ENCODE assay signal across 1 cellular context in genomic region chr20:22575087-22575721, GRCh38.
A peak's percentile ranks its signal among the peaks of the same experiment; 100 is the strongest.
TF ChIP-seq lines count a peak whose summit lies in the region.

No MANE protein-coding gene starts in this region.

TF ChIP-seq in HEK293, 187 proteins besides CTCF, POLR2A, EP300 and RAD21 (continued from another document):
- TF ChIP-seq ZNF629 (tag by site-specific recombination; IDR thresholded peaks at IDR 0.05) (0 out of 2 replicates have a peak, but pooled peaks have one; percentile 48), KLF1 (tag by site-specific recombination; IDR thresholded peaks at IDR 0.05) (peak; percentile 63), BCL11A (tag by site-specific recombination; IDR thresholded peaks at IDR 0.05; ENCODE audit: low read depth) (no peak), ZNF433 (tag by site-specific recombination; IDR thresholded peaks at IDR 0.05; ENCODE audit: low read depth) (no peak), WT1 (tag by site-specific recombination; IDR thresholded peaks at IDR 0.05) (peak; percentile 86), OSR2 (tag by site-specific recombination; IDR thresholded peaks at IDR 0.05) (peak; percentile 15; the same call in 1 of the 2 replicates), ZBTB44 (tag by site-specific recombination; IDR thresholded peaks at IDR 0.05) (no peak), ZBTB8A (tag by site-specific recombination; IDR thresholded peaks at IDR 0.05) (no peak), PRDM10 (tag by site-specific recombination; IDR thresholded peaks at IDR 0.05) (peak; percentile 38; the same call in 1 of the 2 replicates), ZNF239 (tag by site-specific recombination; IDR thresholded peaks at IDR 0.05) (no peak), ZFHX2 (tag by site-specific recombination; conservative IDR thresholded peaks at IDR 0.05) (peak; percentile 77), SP7 (tag by site-specific recombination; IDR thresholded peaks at IDR 0.05) (peak; percentile 69), KLF7 (tag by site-specific recombination; IDR thresholded peaks at IDR 0.05; ENCODE audit: borderline replicate concordance) (no peak), ZNF664 (tag by site-specific recombination; IDR thresholded peaks at IDR 0.05) (no peak), RBAK (tag by site-specific recombination; IDR thresholded peaks at IDR 0.05) (no peak), KLF9 (tag by site-specific recombination; IDR thresholded peaks at IDR 0.05; ENCODE audit: low read depth) (no peak), ZNF510 (tag by site-specific recombination; IDR thresholded peaks at IDR 0.05; ENCODE audit: insufficient replicate concordance) (no peak), ZNF837 (tag by site-specific recombination; IDR thresholded peaks at IDR 0.05) (no peak)
- TF ChIP-seq, protein P1, sequence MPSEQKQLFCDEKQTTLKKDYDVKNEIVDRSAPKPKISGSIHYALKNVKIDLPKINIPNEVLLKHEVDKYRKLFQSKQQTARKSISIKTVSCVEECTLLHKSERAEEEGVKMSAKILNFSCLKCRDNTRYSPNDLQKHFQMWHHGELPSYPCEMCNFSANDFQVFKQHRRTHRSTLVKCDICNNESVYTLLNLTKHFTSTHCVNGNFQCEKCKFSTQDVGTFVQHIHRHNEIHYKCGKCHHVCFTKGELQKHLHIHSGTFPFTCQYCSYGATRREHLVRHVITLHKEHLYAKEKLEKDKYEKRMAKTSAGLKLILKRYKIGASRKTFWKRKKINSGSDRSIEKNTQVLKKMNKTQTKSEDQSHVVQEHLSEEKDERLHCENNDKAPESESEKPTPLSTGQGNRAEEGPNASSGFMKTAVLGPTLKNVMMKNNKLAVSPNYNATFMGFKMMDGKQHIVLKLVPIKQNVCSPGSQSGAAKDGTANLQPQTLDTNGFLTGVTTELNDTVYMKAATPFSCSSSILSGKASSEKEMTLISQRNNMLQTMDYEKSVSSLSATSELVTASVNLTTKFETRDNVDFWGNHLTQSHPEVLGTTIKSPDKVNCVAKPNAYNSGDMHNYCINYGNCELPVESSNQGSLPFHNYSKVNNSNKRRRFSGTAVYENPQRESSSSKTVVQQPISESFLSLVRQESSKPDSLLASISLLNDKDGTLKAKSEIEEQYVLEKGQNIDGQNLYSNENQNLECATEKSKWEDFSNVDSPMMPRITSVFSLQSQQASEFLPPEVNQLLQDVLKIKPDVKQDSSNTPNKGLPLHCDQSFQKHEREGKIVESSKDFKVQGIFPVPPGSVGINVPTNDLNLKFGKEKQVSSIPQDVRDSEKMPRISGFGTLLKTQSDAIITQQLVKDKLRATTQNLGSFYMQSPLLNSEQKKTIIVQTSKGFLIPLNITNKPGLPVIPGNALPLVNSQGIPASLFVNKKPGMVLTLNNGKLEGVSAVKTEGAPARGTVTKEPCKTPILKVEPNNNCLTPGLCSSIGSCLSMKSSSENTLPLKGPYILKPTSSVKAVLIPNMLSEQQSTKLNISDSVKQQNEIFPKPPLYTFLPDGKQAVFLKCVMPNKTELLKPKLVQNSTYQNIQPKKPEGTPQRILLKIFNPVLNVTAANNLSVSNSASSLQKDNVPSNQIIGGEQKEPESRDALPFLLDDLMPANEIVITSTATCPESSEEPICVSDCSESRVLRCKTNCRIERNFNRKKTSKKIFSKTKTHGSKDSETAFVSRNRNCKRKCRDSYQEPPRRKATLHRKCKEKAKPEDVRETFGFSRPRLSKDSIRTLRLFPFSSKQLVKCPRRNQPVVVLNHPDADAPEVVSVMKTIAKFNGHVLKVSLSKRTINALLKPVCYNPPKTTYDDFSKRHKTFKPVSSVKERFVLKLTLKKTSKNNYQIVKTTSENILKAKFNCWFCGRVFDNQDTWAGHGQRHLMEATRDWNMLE (tag by site-specific recombination; conservative IDR thresholded peaks at IDR 0.05; ENCODE audit: low read depth), result no peak
- TF ChIP-seq, protein P2, sequence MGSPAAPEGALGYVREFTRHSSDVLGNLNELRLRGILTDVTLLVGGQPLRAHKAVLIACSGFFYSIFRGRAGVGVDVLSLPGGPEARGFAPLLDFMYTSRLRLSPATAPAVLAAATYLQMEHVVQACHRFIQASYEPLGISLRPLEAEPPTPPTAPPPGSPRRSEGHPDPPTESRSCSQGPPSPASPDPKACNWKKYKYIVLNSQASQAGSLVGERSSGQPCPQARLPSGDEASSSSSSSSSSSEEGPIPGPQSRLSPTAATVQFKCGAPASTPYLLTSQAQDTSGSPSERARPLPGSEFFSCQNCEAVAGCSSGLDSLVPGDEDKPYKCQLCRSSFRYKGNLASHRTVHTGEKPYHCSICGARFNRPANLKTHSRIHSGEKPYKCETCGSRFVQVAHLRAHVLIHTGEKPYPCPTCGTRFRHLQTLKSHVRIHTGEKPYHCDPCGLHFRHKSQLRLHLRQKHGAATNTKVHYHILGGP (tag by site-specific recombination; IDR thresholded peaks at IDR 0.05), result no peak
- TF ChIP-seq, protein P3, sequence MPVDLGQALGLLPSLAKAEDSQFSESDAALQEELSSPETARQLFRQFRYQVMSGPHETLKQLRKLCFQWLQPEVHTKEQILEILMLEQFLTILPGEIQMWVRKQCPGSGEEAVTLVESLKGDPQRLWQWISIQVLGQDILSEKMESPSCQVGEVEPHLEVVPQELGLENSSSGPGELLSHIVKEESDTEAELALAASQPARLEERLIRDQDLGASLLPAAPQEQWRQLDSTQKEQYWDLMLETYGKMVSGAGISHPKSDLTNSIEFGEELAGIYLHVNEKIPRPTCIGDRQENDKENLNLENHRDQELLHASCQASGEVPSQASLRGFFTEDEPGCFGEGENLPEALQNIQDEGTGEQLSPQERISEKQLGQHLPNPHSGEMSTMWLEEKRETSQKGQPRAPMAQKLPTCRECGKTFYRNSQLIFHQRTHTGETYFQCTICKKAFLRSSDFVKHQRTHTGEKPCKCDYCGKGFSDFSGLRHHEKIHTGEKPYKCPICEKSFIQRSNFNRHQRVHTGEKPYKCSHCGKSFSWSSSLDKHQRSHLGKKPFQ (tag by site-specific recombination; IDR thresholded peaks at IDR 0.05), result peak; percentile 74
TF ChIP-seq in HEK293: peak in this region for 20.
